In the genomic region with DNA sequence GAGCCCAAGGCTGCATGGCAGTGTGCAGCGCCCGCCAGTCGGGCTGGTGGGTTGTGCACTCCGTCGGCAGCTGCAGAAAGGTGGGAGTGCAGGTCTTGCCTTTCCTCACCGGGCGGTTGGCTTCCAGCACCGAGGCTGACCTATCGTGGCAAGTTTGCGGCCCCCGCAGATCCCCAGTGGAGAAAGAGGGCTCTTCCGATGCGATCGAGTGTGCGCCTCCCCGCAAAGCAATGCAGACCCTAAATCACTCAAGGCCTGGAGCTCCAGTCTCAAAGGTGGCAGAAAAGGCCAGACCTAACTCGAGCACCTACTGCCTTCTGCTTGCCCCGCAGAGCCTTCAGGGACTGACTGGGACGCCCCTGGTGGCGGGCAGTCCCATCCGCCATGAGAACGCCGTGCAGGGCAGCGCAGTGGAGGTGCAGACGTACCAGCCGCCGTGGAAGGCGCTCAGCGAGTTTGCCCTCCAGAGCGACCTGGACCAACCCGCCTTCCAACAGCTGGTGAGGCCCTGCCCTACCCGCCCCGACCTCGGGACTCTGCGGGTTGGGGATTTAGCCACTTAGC, we compare ENCODE assay signal across 8 cellular contexts. TPM values are rescaled to one million over a fixed set of nuclear protein-coding genes. Genes with fewer than 3 reads are reported as not detected.
DNase-seq lines count a peak whose midpoint lies in the region; ATAC-seq and TF ChIP-seq lines count a peak whose summit lies in the region.

No MANE protein-coding gene starts in this region.

- no peak overlapping the region for H4K91ac ChIP-seq in mesenchymal stem cell (ENCODE audit: low read length)

- ATAC-seq in body of pancreas (peak; percentile 49), HG02642 (IDR thresholded peaks at IDR 0.05; ENCODE audit: poor library complexity, unreplicated experiment) (no peak), GM21576 (IDR thresholded peaks at IDR 0.05; ENCODE audit: unreplicated experiment) (no peak), HG03469 (IDR thresholded peaks at IDR 0.05; ENCODE audit: unreplicated experiment) (no peak), GM18907 (IDR thresholded peaks at IDR 0.05; ENCODE audit: unreplicated experiment) (no peak)

- H3K4me1 ChIP-seq in body of pancreas, result peaks cover 62% of the 10 kb centered on the region
- H3K4me1 ChIP-seq in mesenchymal stem cell (ENCODE audit: control insufficient read depth, insufficient read depth, low read depth, low read length), result peaks cover 46% of the 10 kb centered on the region

- no peaks in the 10 kb centered on the region for H3K36me3 ChIP-seq in body of pancreas (replicated peaks in 1 of 2; ENCODE audit: insufficient read depth in 1 of 2, low read depth in 2 of 2)
- H3K36me3 ChIP-seq in mesenchymal stem cell (ENCODE audit: control insufficient read depth in 1 of 2, insufficient read depth in 2 of 2, low read depth in 1 of 2, low read length in 2 of 2), result no peaks in the 10 kb centered on the region

- H3K9me3 ChIP-seq in body of pancreas (no peaks in the 10 kb centered on the region), mesenchymal stem cell (ENCODE audit: control insufficient read depth, low read length) (no peaks in the 10 kb centered on the region)

- H3K18ac ChIP-seq in mesenchymal stem cell (ENCODE audit: low read depth in 1 of 2, low read length in 2 of 2), result no peak overlapping the region

- H4K8ac ChIP-seq in mesenchymal stem cell (ENCODE audit: low read length), result no peak overlapping the region

- H2BK120ac ChIP-seq in mesenchymal stem cell (ENCODE audit: low read depth, low read length), result no peak overlapping the region

- no peak overlapping the region for H3K27ac ChIP-seq in body of pancreas
- no peak overlapping the region for H3K27ac ChIP-seq in mesenchymal stem cell (ENCODE audit: low read length, poor library complexity, severe bottlenecking)

- 9 to 12% methylated on average over 21 to 35 of the region's 35 CpGs for WGBS in body of pancreas, 2 donors
- 2% methylated on average over 30 of the region's 35 CpGs for WGBS in mesenchymal stem cell

- no peak overlapping the region for H2BK5ac ChIP-seq in mesenchymal stem cell (ENCODE audit: low read depth, low read length, poor library complexity, severe bottlenecking)

- peak overlapping the region in 1 of 2 experiments; percentile 78 for H3K23ac ChIP-seq in mesenchymal stem cell (ENCODE audit: low read length in 2 of 2)

- peaks cover 12 to 85% of the 10 kb centered on the region in 2 donors for H3K27me3 ChIP-seq in body of pancreas
- peaks cover 91 to 99% of the 10 kb centered on the region in 2 experiments for H3K27me3 ChIP-seq in mesenchymal stem cell (ENCODE audit: control insufficient read depth in 1 of 2, insufficient read depth in 1 of 2, low read length in 2 of 2)

- H2BK15ac ChIP-seq in mesenchymal stem cell (ENCODE audit: low read depth, poor library complexity, severe bottlenecking), result no peak overlapping the region

- no peaks in the 10 kb centered on the region for H3K79me1 ChIP-seq in mesenchymal stem cell (replicated peaks; ENCODE audit: low read length, poor library complexity, severe bottlenecking)

- no peak overlapping the region for H3K4me3 ChIP-seq in body of pancreas
- peak overlapping the region in 1 of 2 experiments; percentile 47 for H3K4me3 ChIP-seq in mesenchymal stem cell (ENCODE audit: insufficient read depth in 1 of 2, low read depth in 1 of 2, low read length in 2 of 2)

- no peak overlapping the region for H3K14ac ChIP-seq in mesenchymal stem cell (ENCODE audit: low read length in 2 of 2)

- no peak overlapping the region for H3K4ac ChIP-seq in mesenchymal stem cell (ENCODE audit: low read depth in 1 of 2, low read length in 2 of 2)

- TF ChIP-seq POLR2A in body of pancreas (IDR thresholded peaks at IDR 0.05), result no peak

- TF ChIP-seq CTCF in body of pancreas (IDR thresholded peaks at IDR 0.05), result peak in 4 of 7 experiments; percentile 9 to 30 (median 27)

- no peak overlapping the region for H2AFZ ChIP-seq in mesenchymal stem cell (ENCODE audit: low read depth, low read length)

- H3K4me2 ChIP-seq in mesenchymal stem cell (ENCODE audit: low read length, poor library complexity, severe bottlenecking), result peak overlapping the region; percentile 24

- H2AK5ac ChIP-seq in mesenchymal stem cell (ENCODE audit: low read length, severe bottlenecking), result no peak overlapping the region

- intact Hi-C loops in body of pancreas (cut with DNase I), result no loop called here

- H3K9ac ChIP-seq in mesenchymal stem cell (ENCODE audit: low read length), result no peak overlapping the region

- DNase-seq in D341Med (ENCODE audit: low spot score) (peak; percentile 43), NCI-H1417 (lab: John Stamatoyannopoulos, UW) (peak in 2 of 3 experiments; percentile 90 to 93), body of pancreas (peak; percentile 43 to 60 (median 49)), mesenchymal stem cell (no peak)

- H2BK12ac ChIP-seq in mesenchymal stem cell (ENCODE audit: low read length in 2 of 2), result no peak overlapping the region

RNA-seq across cellular contexts. Expression of a gene that starts 4.3 kb away (rescaled TPM):
- not detected for total RNA-seq in body of pancreas
- polyA plus RNA-seq in mesenchymal stem cell (2013, experiment 1 of 2), result 0.30 TPM
- 0.26 TPM for polyA plus RNA-seq in mesenchymal stem cell (2013, experiment 2 of 2)

RNA-seq across cellular contexts. Expression of a gene that starts 29.6 kb away (rescaled TPM):
- total RNA-seq in body of pancreas, result 10 to 100 TPM; 38.6 to 62.8 TPM
- polyA plus RNA-seq in mesenchymal stem cell (2013, experiment 1 of 2), result 77.6 TPM
- polyA plus RNA-seq in mesenchymal stem cell (2013, experiment 2 of 2), result 79.1 TPM
